16 cellular contexts compared by ENCODE assay signal in the genomic region with DNA sequence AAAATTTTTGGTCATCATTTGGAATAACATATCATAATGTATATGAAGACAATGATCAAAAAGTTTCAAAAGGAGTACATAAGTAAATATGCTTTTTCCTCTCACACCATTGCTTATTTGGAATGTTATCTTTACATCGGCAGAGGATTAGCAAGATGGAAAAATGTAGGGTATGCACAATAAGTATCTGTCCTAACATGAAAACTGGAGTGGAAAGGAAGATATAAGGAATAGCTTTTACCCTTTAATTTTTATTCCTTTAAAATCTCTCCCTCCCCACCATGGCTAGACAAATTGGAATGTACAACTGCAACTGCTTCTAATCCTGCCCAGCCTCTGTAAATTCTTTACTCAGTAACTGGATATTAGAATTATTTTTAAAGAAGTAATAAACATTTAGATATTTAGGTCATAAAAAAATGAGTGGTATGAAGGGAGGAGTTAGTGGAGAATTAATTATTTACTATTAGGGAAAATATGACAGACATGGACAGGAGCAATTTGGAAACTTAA.
"Had no signal": no experiment of that assay in that cellular context is flagged by ENCODE, and none has a peak within 500 bp of the region (broad histone marks: within the 10 kb centered on the region; RNA-seq: fewer than 3 reads in every experiment).

No MANE protein-coding gene starts in this region.

- H3K4me3 ChIP-seq: ascending aorta, left ventricle myocardium inferior had no signal

- H3K27ac ChIP-seq: ascending aorta, left ventricle myocardium inferior had no signal

- H3K27me3 ChIP-seq: ascending aorta had no signal

- H3K36me3 ChIP-seq: ascending aorta, left ventricle myocardium inferior had no signal

- H3K36me3 Mint-ChIP-seq: natural killer cell, T-cell had no signal

- DNase-seq: activated CD4-positive, alpha-beta T cell treated with anti-CD3 and anti-CD28 coated beads, Interleukin-2, amount 10 ng/mL, durations not matched to agents 7 days and 5 days; activated CD8-positive, alpha-beta memory T cell treated with anti-CD3 and anti-CD28 coated beads, Interleukin-2, amount 50 U/mL, for 4 hours; activated naive CD4-positive, alpha-beta T cell treated with anti-CD3 and anti-CD28 coated beads, Interleukin-2, amount 50 U/mL, for 16 hours; activated T-cell treated with anti-CD3 and anti-CD28 coated beads, Interleukin-2, amount 50 U/mL, for 4 hours; effector memory CD8-positive, alpha-beta T cell; kidney glomerular epithelial cell; left ventricle myocardium inferior; mesendoderm; natural killer cell; stimulated activated CD4-positive, alpha-beta T cell treated with anti-CD3 and anti-CD28 coated beads, Interleukin-12 subunit alpha, Interleukin-12 subunit beta, amount 100 ng/mL, for 4 hours; stimulated activated CD4-positive, alpha-beta T cell treated with anti-CD3 and anti-CD28 coated beads, Interleukin-1b, Interleukin-23, amount 100 ng/mL, for 48 hours; stimulated activated CD8-positive, alpha-beta memory T cell treated with anti-CD3 and anti-CD28 coated beads, Interleukin-4, amount 100 ng/mL, for 48 hours; stimulated activated naive CD4-positive, alpha-beta T cell; T-cell; T-helper 9 cell had no signal

- H3K27ac Mint-ChIP-seq: activated CD4-positive, alpha-beta T cell treated with anti-CD3 and anti-CD28 coated beads, Interleukin-2, amount 10 ng/mL, durations not matched to agents 7 days and 5 days; effector memory CD8-positive, alpha-beta T cell; natural killer cell; T-cell had no signal

- H3K27me3 Mint-ChIP-seq: activated CD4-positive, alpha-beta T cell treated with anti-CD3 and anti-CD28 coated beads, Interleukin-2, amount 10 ng/mL, durations not matched to agents 7 days and 5 days; effector memory CD8-positive, alpha-beta T cell; T-cell had no signal

- ATAC-seq: activated T-cell treated with anti-CD3 and anti-CD28 coated beads, Interleukin-2, amount 50 U/mL, for 4 hours; effector memory CD8-positive, alpha-beta T cell; natural killer cell; T-cell had no signal

- H3K4me3 Mint-ChIP-seq: activated CD4-positive, alpha-beta T cell treated with anti-CD3 and anti-CD28 coated beads, Interleukin-2, amount 10 ng/mL, durations not matched to agents 7 days and 5 days; activated T-cell treated with anti-CD3 and anti-CD28 coated beads, Interleukin-2, amount 50 U/mL, for 4 hours; effector memory CD8-positive, alpha-beta T cell; natural killer cell; T-cell had no signal

- H3K4me1 Mint-ChIP-seq: activated CD4-positive, alpha-beta T cell treated with anti-CD3 and anti-CD28 coated beads, Interleukin-2, amount 10 ng/mL, durations not matched to agents 7 days and 5 days; natural killer cell; T-cell had no signal

- H3K9me3 ChIP-seq: ascending aorta had no signal
